8 cellular contexts compared by ENCODE assay signal in the genomic region with DNA sequence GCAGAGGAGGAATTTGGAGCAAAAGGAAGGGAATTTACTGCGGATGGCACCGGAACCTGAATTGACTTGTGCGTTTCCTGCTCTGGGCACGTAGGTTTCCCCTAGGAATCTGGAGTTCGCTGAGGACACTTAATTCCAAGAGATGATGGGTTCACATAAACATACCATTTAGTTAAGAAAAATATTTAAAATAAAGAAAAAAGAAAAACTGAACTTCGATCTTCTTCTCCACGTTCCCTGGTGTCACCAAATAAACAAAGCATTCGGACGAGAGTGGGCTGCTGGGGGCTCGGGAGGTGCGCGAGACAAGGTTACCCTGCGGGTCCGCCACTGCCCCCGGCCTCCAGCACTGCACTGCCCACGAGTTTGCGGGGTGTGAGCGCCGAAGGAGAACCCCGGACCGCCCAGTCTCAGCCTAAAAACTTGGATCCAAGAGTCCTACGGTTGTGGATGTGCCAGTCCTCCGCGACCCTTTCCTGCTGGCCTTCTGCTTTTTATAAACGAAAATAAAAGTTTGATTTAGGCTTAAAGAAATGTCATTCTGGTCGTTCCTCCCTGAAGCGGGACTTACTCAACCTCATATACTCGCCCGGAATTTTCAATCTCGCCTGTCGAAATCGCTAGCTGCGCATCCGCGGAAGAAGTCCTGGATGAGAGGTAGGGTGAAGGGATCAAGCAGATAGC. TPM values are rescaled to one million over a fixed set of nuclear protein-coding genes. Genes with fewer than 3 reads are reported as not detected.
DNase-seq lines count a peak whose midpoint lies in the region; ATAC-seq and TF ChIP-seq lines count a peak whose summit lies in the region.

No MANE protein-coding gene starts in this region.

- TF ChIP-seq POLR2A in suprapubic skin (IDR thresholded peaks at IDR 0.05): no peak

- peaks cover 35% of the 10 kb centered on the region for H3K4me1 ChIP-seq in suprapubic skin

- TF ChIP-seq CTCF in BJ (IDR thresholded peaks at IDR 0.05; ENCODE audit: insufficient read depth, low read depth, low read length): peak; percentile 31
- no peak for TF ChIP-seq CTCF in HFFc6 (IDR thresholded peaks at IDR 0.05)
- TF ChIP-seq CTCF in suprapubic skin (IDR thresholded peaks at IDR 0.05): no peak

- peak overlapping the region; percentile 57 for H3K27ac ChIP-seq in suprapubic skin

- no peaks in the 10 kb centered on the region; the same call in 1 of the 2 replicates for H3K27me3 ChIP-seq in BJ (ENCODE audit: control insufficient read depth, insufficient read depth, low read length)
- H3K27me3 ChIP-seq in suprapubic skin: no peaks in the 10 kb centered on the region

- peak overlapping the region; percentile 49 for H3K27ac Mint-ChIP-seq in HFFc6
- H3K27ac Mint-ChIP-seq in activated naive CD8-positive, alpha-beta T cell treated with anti-CD3 and anti-CD28 coated beads, Interleukin-2, amount 10 ng/mL, durations not matched to agents 7 days and 5 days: no peak overlapping the region

- TF ChIP-seq EP300 in suprapubic skin (IDR thresholded peaks at IDR 0.05): no peak

- DNase-seq in BJ (ENCODE audit: low read depth) (no peak), HFFc6 (no peak), iPS-NIHi11 (ENCODE audit: low spot score) (peak; percentile 31), suprapubic skin (ENCODE audit: low spot score in 2 of 2) (no peak), glomerular visceral epithelial cell (ENCODE audit: extremely low spot score) (no peak), globus pallidus (ENCODE audit: low spot score) (no peak)
- peak; percentile 32 for DNase-seq in activated naive CD8-positive, alpha-beta T cell treated with anti-CD3 and anti-CD28 coated beads, Interleukin-2, amount 10 ng/mL, durations not matched to agents 7 days and 5 days
- no peak for DNase-seq in stimulated activated CD4-positive, alpha-beta T cell treated with anti-CD3 and anti-CD28 coated beads, Interleukin-1b, Interleukin-23, amount 100 ng/mL, for 48 hours

- H3K36me3 ChIP-seq in BJ (ENCODE audit: control insufficient read depth, insufficient read depth, low read length): no peaks in the 10 kb centered on the region
- H3K36me3 ChIP-seq in suprapubic skin: no peaks in the 10 kb centered on the region

- H3K4me3 ChIP-seq in BJ (ENCODE audit: low read depth, low read length) (peak overlapping the region; percentile 90), suprapubic skin (peak overlapping the region; percentile 80)

- peaks cover 5% of the 10 kb centered on the region; the same call in 1 of the 2 replicates for H3K27me3 Mint-ChIP-seq in HFFc6 (ENCODE audit: insufficient read depth)
- H3K27me3 Mint-ChIP-seq in activated naive CD8-positive, alpha-beta T cell treated with anti-CD3 and anti-CD28 coated beads, Interleukin-2, amount 10 ng/mL, durations not matched to agents 7 days and 5 days: peaks cover 74% of the 10 kb centered on the region

- H3K4me3 Mint-ChIP-seq in HFFc6: peak overlapping the region; percentile 91
- peak overlapping the region; percentile 80 for H3K4me3 Mint-ChIP-seq in activated naive CD8-positive, alpha-beta T cell treated with anti-CD3 and anti-CD28 coated beads, Interleukin-2, amount 10 ng/mL, durations not matched to agents 7 days and 5 days

- H3K4me1 Mint-ChIP-seq in HFFc6 (ENCODE audit: low read depth): peaks cover 17% of the 10 kb centered on the region
- H3K4me1 Mint-ChIP-seq in activated naive CD8-positive, alpha-beta T cell treated with anti-CD3 and anti-CD28 coated beads, Interleukin-2, amount 10 ng/mL, durations not matched to agents 7 days and 5 days: peaks cover 13% of the 10 kb centered on the region

- H3K9me3 Mint-ChIP-seq in HFFc6: no peaks in the 10 kb centered on the region
- H3K9me3 Mint-ChIP-seq in activated naive CD8-positive, alpha-beta T cell treated with anti-CD3 and anti-CD28 coated beads, Interleukin-2, amount 10 ng/mL, durations not matched to agents 7 days and 5 days: no peaks in the 10 kb centered on the region

- WGBS in suprapubic skin: 0% methylated on average over 26 of the region's 35 CpGs

- no peaks in the 10 kb centered on the region for H3K9me3 ChIP-seq in suprapubic skin

- CTCF ChIA-PET in BJ (lab: Yijun Ruan, JAX): interaction anchor here (0.6 to 4.2 kb wide), 36 partner anchors 15 to 1494 kb away, joined by 3 to 53 read pairs (median 4); a partner anchor contains a TSS

- no peak for ATAC-seq in activated naive CD8-positive, alpha-beta T cell treated with anti-CD3 and anti-CD28 coated beads, Interleukin-2, amount 10 ng/mL, durations not matched to agents 7 days and 5 days (ENCODE audit: low read depth)

- POLR2A ChIA-PET in BJ (lab: Charles Lee): interaction anchor here (0.6 kb wide), 1 partner anchor 61 kb away, joined by 6 read pairs; no protein-coding TSS in a partner anchor
- POLR2A ChIA-PET in activated naive CD8-positive, alpha-beta T cell treated with anti-CD3 and anti-CD28 coated beads, Interleukin-2, amount 10 ng/mL, durations not matched to agents 7 days and 5 days (lab: Charles Lee): interaction anchor here (1.0 kb wide), 1 partner anchor 30 kb away, joined by 4 read pairs; a partner anchor contains a TSS

- H3K36me3 Mint-ChIP-seq in HFFc6 (ENCODE audit: low read depth): no peaks in the 10 kb centered on the region
- H3K36me3 Mint-ChIP-seq in activated naive CD8-positive, alpha-beta T cell treated with anti-CD3 and anti-CD28 coated beads, Interleukin-2, amount 10 ng/mL, durations not matched to agents 7 days and 5 days: peaks cover 2% of the 10 kb centered on the region

RNA-seq across cellular contexts. Expression of a gene that starts 30.3 kb away (rescaled TPM):
- polyA plus RNA-seq in BJ (2011; rRNA removed): 0.27 and 0.60 TPM in 2 replicates
- polyA minus RNA-seq in BJ (2011; rRNA and poly(A)+ RNA removed): 0.33 and 0.41 TPM in 2 replicates
- total RNA-seq in HFFc6 (2021; fragmentation: NEBNext Ultra II Directional; extraction: Animal tissue kit (Norgen Biotek cat#: 25700)): under 1 TPM; 0.35 to 0.71 (median 0.46) TPM
- total RNA-seq in activated naive CD8-positive, alpha-beta T cell treated with anti-CD3 and anti-CD28 coated beads, Interleukin-2, amount 10 ng/mL, durations not matched to agents 7 days and 5 days: under 1 TPM; 0.09 to 0.58 TPM
- total RNA-seq in suprapubic skin: 1 to 10 TPM in 2 of 4 donors, under 1 TPM in 2; 0.53 to 3.0 (median 1.2) TPM

RNA-seq across cellular contexts. Expression of a gene that starts 38.9 kb away (rescaled TPM):
- 30.2 and 32.4 TPM in 2 replicates for polyA plus RNA-seq in BJ (2011; rRNA removed)
- 42.3 and 44.4 TPM in 2 replicates for polyA minus RNA-seq in BJ (2011; rRNA and poly(A)+ RNA removed)
- total RNA-seq in HFFc6 (2021; fragmentation: NEBNext Ultra II Directional; extraction: Animal tissue kit (Norgen Biotek cat#: 25700)): 10 to 100 TPM; 21.8 to 25.2 (median 22.9) TPM
- 10 to 100 TPM; 50.0 to 58.0 TPM for total RNA-seq in activated naive CD8-positive, alpha-beta T cell treated with anti-CD3 and anti-CD28 coated beads, Interleukin-2, amount 10 ng/mL, durations not matched to agents 7 days and 5 days
- total RNA-seq in suprapubic skin: 10 to 100 TPM; 58.0 to 97.8 (median 64.4) TPM

Comparison
In these comparisons a context has a peak if more than half of its experiments do, and no peak if none do; other contexts are left out.
1. DNase-seq: peak in activated naive CD8-positive, alpha-beta T cell treated with anti-CD3 and anti-CD28 coated beads, Interleukin-2, amount 10 ng/mL, durations not matched to agents 7 days and 5 days (single experiment) and iPS-NIHi11 (single experiment); none in BJ (single experiment), HFFc6 (single experiment), suprapubic skin (0 of 2), stimulated activated CD4-positive, alpha-beta T cell treated with anti-CD3 and anti-CD28 coated beads, Interleukin-1b, Interleukin-23, amount 100 ng/mL, for 48 hours (single experiment), glomerular visceral epithelial cell (single experiment) and globus pallidus (single experiment).